ENCODE assay signal across 1 cellular context in genomic region chr7:128671992-128672391, GRCh38.
TF ChIP-seq lines count a peak whose summit lies in the region.

TSS of gene GARIN1A (plus strand) at chr7:128672292. CDS start at chr7:128672398, 106 bp downstream.

TF ChIP-seq in H1, 55 proteins besides CTCF, POLR2A, EP300 and RAD21:
- TF ChIP-seq JUN (IDR thresholded peaks at IDR 0.05; ENCODE audit: low read depth, low read length): no peak
- no peak for TF ChIP-seq TCF12 (IDR thresholded peaks at IDR 0.05; ENCODE audit: low read depth, low read length)
- TF ChIP-seq, protein P1, sequence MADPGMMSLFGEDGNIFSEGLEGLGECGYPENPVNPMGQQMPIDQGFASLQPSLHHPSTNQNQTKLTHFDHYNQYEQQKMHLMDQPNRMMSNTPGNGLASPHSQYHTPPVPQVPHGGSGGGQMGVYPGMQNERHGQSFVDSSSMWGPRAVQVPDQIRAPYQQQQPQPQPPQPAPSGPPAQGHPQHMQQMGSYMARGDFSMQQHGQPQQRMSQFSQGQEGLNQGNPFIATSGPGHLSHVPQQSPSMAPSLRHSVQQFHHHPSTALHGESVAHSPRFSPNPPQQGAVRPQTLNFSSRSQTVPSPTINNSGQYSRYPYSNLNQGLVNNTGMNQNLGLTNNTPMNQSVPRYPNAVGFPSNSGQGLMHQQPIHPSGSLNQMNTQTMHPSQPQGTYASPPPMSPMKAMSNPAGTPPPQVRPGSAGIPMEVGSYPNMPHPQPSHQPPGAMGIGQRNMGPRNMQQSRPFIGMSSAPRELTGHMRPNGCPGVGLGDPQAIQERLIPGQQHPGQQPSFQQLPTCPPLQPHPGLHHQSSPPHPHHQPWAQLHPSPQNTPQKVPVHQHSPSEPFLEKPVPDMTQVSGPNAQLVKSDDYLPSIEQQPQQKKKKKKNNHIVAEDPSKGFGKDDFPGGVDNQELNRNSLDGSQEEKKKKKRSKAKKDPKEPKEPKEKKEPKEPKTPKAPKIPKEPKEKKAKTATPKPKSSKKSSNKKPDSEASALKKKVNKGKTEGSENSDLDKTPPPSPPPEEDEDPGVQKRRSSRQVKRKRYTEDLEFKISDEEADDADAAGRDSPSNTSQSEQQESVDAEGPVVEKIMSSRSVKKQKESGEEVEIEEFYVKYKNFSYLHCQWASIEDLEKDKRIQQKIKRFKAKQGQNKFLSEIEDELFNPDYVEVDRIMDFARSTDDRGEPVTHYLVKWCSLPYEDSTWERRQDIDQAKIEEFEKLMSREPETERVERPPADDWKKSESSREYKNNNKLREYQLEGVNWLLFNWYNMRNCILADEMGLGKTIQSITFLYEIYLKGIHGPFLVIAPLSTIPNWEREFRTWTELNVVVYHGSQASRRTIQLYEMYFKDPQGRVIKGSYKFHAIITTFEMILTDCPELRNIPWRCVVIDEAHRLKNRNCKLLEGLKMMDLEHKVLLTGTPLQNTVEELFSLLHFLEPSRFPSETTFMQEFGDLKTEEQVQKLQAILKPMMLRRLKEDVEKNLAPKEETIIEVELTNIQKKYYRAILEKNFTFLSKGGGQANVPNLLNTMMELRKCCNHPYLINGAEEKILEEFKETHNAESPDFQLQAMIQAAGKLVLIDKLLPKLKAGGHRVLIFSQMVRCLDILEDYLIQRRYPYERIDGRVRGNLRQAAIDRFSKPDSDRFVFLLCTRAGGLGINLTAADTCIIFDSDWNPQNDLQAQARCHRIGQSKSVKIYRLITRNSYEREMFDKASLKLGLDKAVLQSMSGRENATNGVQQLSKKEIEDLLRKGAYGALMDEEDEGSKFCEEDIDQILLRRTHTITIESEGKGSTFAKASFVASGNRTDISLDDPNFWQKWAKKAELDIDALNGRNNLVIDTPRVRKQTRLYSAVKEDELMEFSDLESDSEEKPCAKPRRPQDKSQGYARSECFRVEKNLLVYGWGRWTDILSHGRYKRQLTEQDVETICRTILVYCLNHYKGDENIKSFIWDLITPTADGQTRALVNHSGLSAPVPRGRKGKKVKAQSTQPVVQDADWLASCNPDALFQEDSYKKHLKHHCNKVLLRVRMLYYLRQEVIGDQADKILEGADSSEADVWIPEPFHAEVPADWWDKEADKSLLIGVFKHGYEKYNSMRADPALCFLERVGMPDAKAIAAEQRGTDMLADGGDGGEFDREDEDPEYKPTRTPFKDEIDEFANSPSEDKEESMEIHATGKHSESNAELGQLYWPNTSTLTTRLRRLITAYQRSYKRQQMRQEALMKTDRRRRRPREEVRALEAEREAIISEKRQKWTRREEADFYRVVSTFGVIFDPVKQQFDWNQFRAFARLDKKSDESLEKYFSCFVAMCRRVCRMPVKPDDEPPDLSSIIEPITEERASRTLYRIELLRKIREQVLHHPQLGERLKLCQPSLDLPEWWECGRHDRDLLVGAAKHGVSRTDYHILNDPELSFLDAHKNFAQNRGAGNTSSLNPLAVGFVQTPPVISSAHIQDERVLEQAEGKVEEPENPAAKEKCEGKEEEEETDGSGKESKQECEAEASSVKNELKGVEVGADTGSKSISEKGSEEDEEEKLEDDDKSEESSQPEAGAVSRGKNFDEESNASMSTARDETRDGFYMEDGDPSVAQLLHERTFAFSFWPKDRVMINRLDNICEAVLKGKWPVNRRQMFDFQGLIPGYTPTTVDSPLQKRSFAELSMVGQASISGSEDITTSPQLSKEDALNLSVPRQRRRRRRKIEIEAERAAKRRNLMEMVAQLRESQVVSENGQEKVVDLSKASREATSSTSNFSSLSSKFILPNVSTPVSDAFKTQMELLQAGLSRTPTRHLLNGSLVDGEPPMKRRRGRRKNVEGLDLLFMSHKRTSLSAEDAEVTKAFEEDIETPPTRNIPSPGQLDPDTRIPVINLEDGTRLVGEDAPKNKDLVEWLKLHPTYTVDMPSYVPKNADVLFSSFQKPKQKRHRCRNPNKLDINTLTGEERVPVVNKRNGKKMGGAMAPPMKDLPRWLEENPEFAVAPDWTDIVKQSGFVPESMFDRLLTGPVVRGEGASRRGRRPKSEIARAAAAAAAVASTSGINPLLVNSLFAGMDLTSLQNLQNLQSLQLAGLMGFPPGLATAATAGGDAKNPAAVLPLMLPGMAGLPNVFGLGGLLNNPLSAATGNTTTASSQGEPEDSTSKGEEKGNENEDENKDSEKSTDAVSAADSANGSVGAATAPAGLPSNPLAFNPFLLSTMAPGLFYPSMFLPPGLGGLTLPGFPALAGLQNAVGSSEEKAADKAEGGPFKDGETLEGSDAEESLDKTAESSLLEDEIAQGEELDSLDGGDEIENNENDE (IDR thresholded peaks at IDR 0.05; ENCODE audit: insufficient replicate concordance, low read length): no peak
- TF ChIP-seq SP2 (IDR thresholded peaks at IDR 0.05; ENCODE audit: low read length): no peak
- TF ChIP-seq KDM1A (IDR thresholded peaks at IDR 0.05; ENCODE audit: borderline replicate concordance, low read length): no peak
